ENCODE assay signal across 19 cellular contexts in genomic region chr5:143898914-143899591, GRCh38.
DNase-seq lines count a peak whose midpoint lies in the region; ATAC-seq and TF ChIP-seq lines count a peak whose summit lies in the region.
"Had no signal": no experiment of that assay in that cellular context is flagged by ENCODE, and none has a peak within 500 bp of the region (broad histone marks: within the 10 kb centered on the region; RNA-seq: fewer than 3 reads in every experiment).

No MANE protein-coding gene starts in this region.

- CTCF ChIA-PET in activated CD4-positive, alpha-beta memory T cell treated with anti-CD3 and anti-CD28 coated beads, Interleukin-2, amount 10 ng/mL, durations not matched to agents 7 days and 5 days (lab: Charles Lee): no interaction called here
- CTCF ChIA-PET in activated CD4-positive, alpha-beta memory T cell treated with anti-CD3 and anti-CD28 coated beads for 36 hours (lab: Charles Lee): no interaction called here
- CTCF ChIA-PET in activated CD8-positive, alpha-beta T cell treated with anti-CD3 and anti-CD28 coated beads for 36 hours (lab: Charles Lee): interaction anchor here (0.7 kb wide), 1 partner anchor 33 kb away, joined by 3 read pairs; no protein-coding TSS in a partner anchor

- TF ChIP-seq CTCF in activated CD8-positive, alpha-beta T cell treated with anti-CD3 and anti-CD28 coated beads for 36 hours (IDR thresholded peaks at IDR 0.05): no peak
- TF ChIP-seq CTCF in mesothelial cell of epicardium (IDR thresholded peaks at IDR 0.05; ENCODE audit: unreplicated experiment) (no peak), ascending aorta (IDR thresholded peaks at IDR 0.05) (no peak)

- no peaks in the 10 kb centered on the region for H3K4me1 ChIP-seq in ascending aorta
- H3K4me1 ChIP-seq: pancreas, sigmoid colon, upper lobe of right lung had no signal

- H3K9me3 ChIP-seq in ascending aorta: no peaks in the 10 kb centered on the region
- H3K9me3 ChIP-seq: MG63, pancreas, sigmoid colon, upper lobe of right lung had no signal

- H3K4me1 Mint-ChIP-seq in activated CD4-positive, alpha-beta memory T cell treated with anti-CD3 and anti-CD28 coated beads, Interleukin-2, amount 10 ng/mL, durations not matched to agents 7 days and 5 days: peaks cover 26% of the 10 kb centered on the region
- H3K4me1 Mint-ChIP-seq in activated CD4-positive, alpha-beta memory T cell treated with anti-CD3 and anti-CD28 coated beads for 36 hours (ENCODE audit: low read depth): peaks cover 27% of the 10 kb centered on the region
- H3K4me1 Mint-ChIP-seq in activated CD8-positive, alpha-beta T cell treated with anti-CD3 and anti-CD28 coated beads for 36 hours (ENCODE audit: low read depth): peaks cover 31% of the 10 kb centered on the region
- peaks cover 33% of the 10 kb centered on the region for H3K4me1 Mint-ChIP-seq in mesothelial cell of epicardium

- no peaks in the 10 kb centered on the region for H3K27me3 Mint-ChIP-seq in activated CD4-positive, alpha-beta memory T cell treated with anti-CD3 and anti-CD28 coated beads, Interleukin-2, amount 10 ng/mL, durations not matched to agents 7 days and 5 days
- no peaks in the 10 kb centered on the region for H3K27me3 Mint-ChIP-seq in activated CD4-positive, alpha-beta memory T cell treated with anti-CD3 and anti-CD28 coated beads for 36 hours
- no peaks in the 10 kb centered on the region for H3K27me3 Mint-ChIP-seq in activated CD8-positive, alpha-beta T cell treated with anti-CD3 and anti-CD28 coated beads for 36 hours
- peaks cover 10% of the 10 kb centered on the region for H3K27me3 Mint-ChIP-seq in mesothelial cell of epicardium (ENCODE audit: low read depth)

- no peaks in the 10 kb centered on the region for H3K36me3 Mint-ChIP-seq in activated CD4-positive, alpha-beta memory T cell treated with anti-CD3 and anti-CD28 coated beads, Interleukin-2, amount 10 ng/mL, durations not matched to agents 7 days and 5 days (ENCODE audit: low read depth)
- no peaks in the 10 kb centered on the region for H3K36me3 Mint-ChIP-seq in activated CD4-positive, alpha-beta memory T cell treated with anti-CD3 and anti-CD28 coated beads for 36 hours
- H3K36me3 Mint-ChIP-seq in activated CD8-positive, alpha-beta T cell treated with anti-CD3 and anti-CD28 coated beads for 36 hours (ENCODE audit: low read depth): no peaks in the 10 kb centered on the region
- H3K36me3 Mint-ChIP-seq in mesothelial cell of epicardium: no peaks in the 10 kb centered on the region
- H3K36me3 Mint-ChIP-seq: activated naive CD4-positive, alpha-beta T cell treated with anti-CD3 and anti-CD28 coated beads, Interleukin-2, amount 50 U/mL, for 72 hours had no signal

- H3K4me3 Mint-ChIP-seq in activated CD4-positive, alpha-beta memory T cell treated with anti-CD3 and anti-CD28 coated beads, Interleukin-2, amount 10 ng/mL, durations not matched to agents 7 days and 5 days: no peak overlapping the region
- no peak overlapping the region for H3K4me3 Mint-ChIP-seq in activated CD4-positive, alpha-beta memory T cell treated with anti-CD3 and anti-CD28 coated beads for 36 hours
- no peak overlapping the region for H3K4me3 Mint-ChIP-seq in activated CD8-positive, alpha-beta T cell treated with anti-CD3 and anti-CD28 coated beads for 36 hours
- no peak overlapping the region for H3K4me3 Mint-ChIP-seq in mesothelial cell of epicardium
- H3K4me3 Mint-ChIP-seq: dendritic cell treated with granulocyte-macrophage colony-stimulating factor and Interleukin-4, amounts not matched to agents 40 ng/mL and 50 ng/mL, for 4 days had no signal

- intact Hi-C loops in activated CD4-positive, alpha-beta memory T cell treated with anti-CD3 and anti-CD28 coated beads for 36 hours (cut with micrococcal nuclease): no loop called here
- intact Hi-C loops in activated CD8-positive, alpha-beta T cell treated with anti-CD3 and anti-CD28 coated beads for 36 hours (cut with micrococcal nuclease): no loop called here
- intact Hi-C loops in Right ventricle myocardium superior (cut with DNase I): no loop called here
- intact Hi-C loops in ascending aorta (cut with DNase I): no loop called here

- peak overlapping the region; percentile 21 for H3K27ac Mint-ChIP-seq in activated CD4-positive, alpha-beta memory T cell treated with anti-CD3 and anti-CD28 coated beads, Interleukin-2, amount 10 ng/mL, durations not matched to agents 7 days and 5 days
- no peak overlapping the region for H3K27ac Mint-ChIP-seq in activated CD4-positive, alpha-beta memory T cell treated with anti-CD3 and anti-CD28 coated beads for 36 hours
- H3K27ac Mint-ChIP-seq in activated CD8-positive, alpha-beta T cell treated with anti-CD3 and anti-CD28 coated beads for 36 hours: peak overlapping the region; percentile 14
- peak overlapping the region; percentile 91 for H3K27ac Mint-ChIP-seq in mesothelial cell of epicardium
- H3K27ac Mint-ChIP-seq: dendritic cell treated with granulocyte-macrophage colony-stimulating factor and Interleukin-4, amounts not matched to agents 40 ng/mL and 50 ng/mL, for 4 days had no signal

- H3K27me3 ChIP-seq in ascending aorta: no peaks in the 10 kb centered on the region
- H3K27me3 ChIP-seq: MG63, pancreas, sigmoid colon, upper lobe of right lung had no signal

- no peak for DNase-seq in activated CD4-positive, alpha-beta memory T cell treated with anti-CD3 and anti-CD28 coated beads, Interleukin-2, amount 10 ng/mL, durations not matched to agents 7 days and 5 days
- DNase-seq in activated CD4-positive, alpha-beta memory T cell treated with anti-CD3 and anti-CD28 coated beads for 36 hours: no peak
- DNase-seq in activated CD8-positive, alpha-beta T cell treated with anti-CD3 and anti-CD28 coated beads for 36 hours: no peak
- no peak for DNase-seq in mesothelial cell of epicardium (ENCODE audit: low spot score in 2 of 2, unreplicated experiment in 2 of 2)
- no peak for DNase-seq in Right ventricle myocardium superior
- DNase-seq in ascending aorta (ENCODE audit: low spot score in 2 of 2): no peak
- DNase-seq: DMS79 treated with DMSO at 0.1 percent for 48 hours; left ventricle myocardium superior; MG63; NCI-H1694 treated with DMSO at 0.1 percent for 48 hours; NCI-H510A; pancreas; sigmoid colon; stimulated activated CD4-positive, alpha-beta T cell treated with anti-CD3 and anti-CD28 coated beads, Interleukin-1b, Interleukin-23, amount 100 ng/mL, for 48 hours; upper lobe of right lung had no signal

- H3K36me3 ChIP-seq in ascending aorta: no peaks in the 10 kb centered on the region
- H3K36me3 ChIP-seq: MG63, pancreas, sigmoid colon, upper lobe of right lung had no signal

- ATAC-seq in GM21423 (IDR thresholded peaks at IDR 0.05; ENCODE audit: unreplicated experiment): peak; percentile 22
- no peak for ATAC-seq in activated CD8-positive, alpha-beta T cell treated with anti-CD3 and anti-CD28 coated beads for 36 hours
- no peak for ATAC-seq in HG03108 (IDR thresholded peaks at IDR 0.05; ENCODE audit: unreplicated experiment)
- no peak for ATAC-seq in Right ventricle myocardium superior (ENCODE audit: poor library complexity)
- ATAC-seq: left ventricle myocardium superior, pancreas, upper lobe of right lung had no signal

- no peaks in the 10 kb centered on the region for H3K9me3 Mint-ChIP-seq in activated CD4-positive, alpha-beta memory T cell treated with anti-CD3 and anti-CD28 coated beads, Interleukin-2, amount 10 ng/mL, durations not matched to agents 7 days and 5 days
- H3K9me3 Mint-ChIP-seq in activated CD4-positive, alpha-beta memory T cell treated with anti-CD3 and anti-CD28 coated beads for 36 hours: no peaks in the 10 kb centered on the region
- H3K9me3 Mint-ChIP-seq in activated CD8-positive, alpha-beta T cell treated with anti-CD3 and anti-CD28 coated beads for 36 hours: no peaks in the 10 kb centered on the region
- no peaks in the 10 kb centered on the region for H3K9me3 Mint-ChIP-seq in mesothelial cell of epicardium
- H3K9me3 Mint-ChIP-seq: activated naive CD4-positive, alpha-beta T cell treated with anti-CD3 and anti-CD28 coated beads, Interleukin-2, amount 50 U/mL, for 72 hours; dendritic cell treated with granulocyte-macrophage colony-stimulating factor and Interleukin-4, amounts not matched to agents 40 ng/mL and 50 ng/mL, for 4 days had no signal

- H3K27ac ChIP-seq in ascending aorta: no peak overlapping the region
- H3K27ac ChIP-seq: pancreas, sigmoid colon, upper lobe of right lung had no signal

- POLR2A ChIA-PET in activated CD4-positive, alpha-beta memory T cell treated with anti-CD3 and anti-CD28 coated beads, Interleukin-2, amount 10 ng/mL, durations not matched to agents 7 days and 5 days (lab: Charles Lee): no interaction called here
- POLR2A ChIA-PET in activated CD4-positive, alpha-beta memory T cell treated with anti-CD3 and anti-CD28 coated beads for 36 hours (lab: Charles Lee): no interaction called here
- POLR2A ChIA-PET in activated CD8-positive, alpha-beta T cell treated with anti-CD3 and anti-CD28 coated beads for 36 hours (lab: Charles Lee): no interaction called here

- H3K4me3 ChIP-seq in ascending aorta: no peak overlapping the region
- H3K4me3 ChIP-seq: MG63, pancreas, sigmoid colon, upper lobe of right lung had no signal
